ENCODE assay signal across 9 cellular contexts in genomic region chr6:44456070-44456965, GRCh38.
DNase-seq lines count a peak whose midpoint lies in the region; ATAC-seq and TF ChIP-seq lines count a peak whose summit lies in the region.
"Had no signal": no experiment of that assay in that cellular context is flagged by ENCODE, and none has a peak within 500 bp of the region (broad histone marks: within the 10 kb centered on the region; RNA-seq: fewer than 3 reads in every experiment).

No MANE protein-coding gene starts in this region.

- no peaks in the 10 kb centered on the region for H3K79me1 ChIP-seq in trophoblast cell (ENCODE audit: low read length)

- H3K27me3 Mint-ChIP-seq in activated CD8-positive, alpha-beta T cell treated with anti-CD3 and anti-CD28 coated beads for 36 hours: peaks cover 6% of the 10 kb centered on the region

- no peak overlapping the region for H2AK5ac ChIP-seq in trophoblast cell (ENCODE audit: low read length)

- H3K4me3 Mint-ChIP-seq in activated CD8-positive, alpha-beta T cell treated with anti-CD3 and anti-CD28 coated beads for 36 hours: no peak overlapping the region

- peak; percentile 87 for ATAC-seq in activated CD8-positive, alpha-beta T cell treated with anti-CD3 and anti-CD28 coated beads for 36 hours
- no peak for ATAC-seq in HG02610 (IDR thresholded peaks at IDR 0.05; ENCODE audit: unreplicated experiment)

- H3K23ac ChIP-seq in trophoblast cell (ENCODE audit: low read length): no peak overlapping the region

- DNase-seq in DMS79 treated with DMSO at 0.1 percent for 48 hours (lab: John Stamatoyannopoulos, UW): peak; percentile 8
- DNase-seq in DMS79 (lab: John Stamatoyannopoulos, UW): no peak
- peak; percentile 42 to 73 for DNase-seq in NCI-H526 (lab: John Stamatoyannopoulos, UW)
- peak; percentile 46 for DNase-seq in activated CD8-positive, alpha-beta T cell treated with anti-CD3 and anti-CD28 coated beads for 36 hours
- peak; percentile 69 for DNase-seq in fibroblast of the aortic adventitia (ENCODE audit: low read depth)
- peak; percentile 45 to 75 for DNase-seq in trophoblast cell

- H3K27ac ChIP-seq in HEK293 (ENCODE audit: extremely low read depth, low read depth, low read length): no peak overlapping the region; the same call in 1 of the 2 replicates
- H3K27ac ChIP-seq in trophoblast cell (ENCODE audit: low read depth, low read length): no peak overlapping the region
- H3K27ac ChIP-seq: BLaER1 had no signal

- no CpG with 5 or more reads among the region's 16 CpGs for WGBS in trophoblast cell (ENCODE audit: extremely low coverage, insufficient coverage, insufficient read length)

- H4K8ac ChIP-seq in trophoblast cell (ENCODE audit: low read depth, low read length): no peak overlapping the region

- H3K18ac ChIP-seq in trophoblast cell (ENCODE audit: low read length): no peak overlapping the region

- no peak overlapping the region for H2BK120ac ChIP-seq in trophoblast cell (ENCODE audit: insufficient read depth, low read length, poor library complexity)

- peaks cover 1% of the 10 kb centered on the region for H3K4me1 Mint-ChIP-seq in activated CD8-positive, alpha-beta T cell treated with anti-CD3 and anti-CD28 coated beads for 36 hours (ENCODE audit: low read depth)

- TF ChIP-seq CTCF in HEK293 (tag by site-specific recombination; IDR thresholded peaks at IDR 0.05) (peak; percentile 77), fibroblast of the aortic adventitia (IDR thresholded peaks at IDR 0.05; ENCODE audit: insufficient read depth, low read length) (peak; percentile 93)
- TF ChIP-seq CTCF in activated CD8-positive, alpha-beta T cell treated with anti-CD3 and anti-CD28 coated beads for 36 hours (IDR thresholded peaks at IDR 0.05): peak; percentile 85

- intact Hi-C loops in activated CD8-positive, alpha-beta T cell treated with anti-CD3 and anti-CD28 coated beads for 36 hours (cut with micrococcal nuclease): loop anchor here (5.0 kb wide), 1 partner anchor 189 kb away; the partner anchor contains the start of gene NFKBIE

- H3K9me3 Mint-ChIP-seq in activated CD8-positive, alpha-beta T cell treated with anti-CD3 and anti-CD28 coated beads for 36 hours: no peaks in the 10 kb centered on the region

- no peaks in the 10 kb centered on the region for H3K27me3 ChIP-seq in trophoblast cell (ENCODE audit: insufficient read depth, low read length)
- H3K27me3 ChIP-seq: BLaER1 had no signal

- CTCF ChIA-PET in HEK293 (lab: Yijun Ruan, JAX): interaction anchor here (0.5 to 15.0 kb wide), 18 partner anchors 9 to 356 kb away, joined by 3 to 302 read pairs (median 4); no protein-coding TSS in a partner anchor
- CTCF ChIA-PET in activated CD8-positive, alpha-beta T cell treated with anti-CD3 and anti-CD28 coated beads for 36 hours (lab: Charles Lee): interaction anchor here (0.9 to 5.5 kb wide), 15 partner anchors 9 to 187 kb away, joined by 3 to 50 read pairs (median 5); partner anchors contain the start of genes AARS2 and TMEM151B

- H3K27ac Mint-ChIP-seq in activated CD8-positive, alpha-beta T cell treated with anti-CD3 and anti-CD28 coated beads for 36 hours: no peak overlapping the region

- peak overlapping the region; percentile 29 for H3K4me2 ChIP-seq in trophoblast cell (ENCODE audit: low read length)

- no peaks in the 10 kb centered on the region for H3K79me2 ChIP-seq in trophoblast cell (ENCODE audit: control insufficient read depth, insufficient read depth, low read length, poor library complexity)

- H4K91ac ChIP-seq in trophoblast cell (ENCODE audit: low read depth, low read length): no peak overlapping the region

- peak overlapping the region; percentile 24 for H3K4me3 ChIP-seq in HEK293 (ENCODE audit: low read depth, low read length)
- H3K4me3 ChIP-seq in fibroblast of the aortic adventitia (ENCODE audit: low read depth, low read length): peak overlapping the region; percentile 39
- no peak overlapping the region for H3K4me3 ChIP-seq in trophoblast cell (ENCODE audit: low read depth, low read length)
- H3K4me3 ChIP-seq: BLaER1 had no signal

- H3K36me3 ChIP-seq in HEK293 (ENCODE audit: control insufficient read depth in 2 of 2, insufficient read depth in 1 of 2, low read length in 2 of 2) (peaks cover 1 to 11% of the 10 kb centered on the region in 2 experiments), trophoblast cell (ENCODE audit: control insufficient read depth in 1 of 2, insufficient read depth in 2 of 2, low read length in 2 of 2) (peaks cover 3 to 6% of the 10 kb centered on the region in 2 experiments)

- H3K9me3 ChIP-seq in HEK293 (ENCODE audit: control insufficient read depth, insufficient read depth, low read depth, low read length) (no peaks in the 10 kb centered on the region), trophoblast cell (ENCODE audit: insufficient read depth, low read depth, low read length) (peaks cover 5% of the 10 kb centered on the region)
- H3K9me3 ChIP-seq: BLaER1 had no signal

- H3K4ac ChIP-seq in trophoblast cell (ENCODE audit: low read depth, low read length): no peak overlapping the region

- H3K4me1 ChIP-seq in HEK293 (ENCODE audit: control insufficient read depth, insufficient read depth, low read length): peaks cover 12% of the 10 kb centered on the region
- peaks cover 0 to 3% of the 10 kb centered on the region in 2 experiments for H3K4me1 ChIP-seq in trophoblast cell (ENCODE audit: control insufficient read depth in 1 of 2, insufficient read depth in 2 of 2, low read length in 2 of 2)

- H2BK5ac ChIP-seq in trophoblast cell (ENCODE audit: low read depth, low read length, poor library complexity): no peak overlapping the region

- no peak overlapping the region for H2BK12ac ChIP-seq in trophoblast cell (ENCODE audit: low read length)

- H3K36me3 Mint-ChIP-seq in activated CD8-positive, alpha-beta T cell treated with anti-CD3 and anti-CD28 coated beads for 36 hours (ENCODE audit: low read depth): no peaks in the 10 kb centered on the region

- no peak overlapping the region for H3K14ac ChIP-seq in trophoblast cell (ENCODE audit: low read length)

- no peak overlapping the region for H3K9ac ChIP-seq in trophoblast cell (ENCODE audit: low read length)
- H3K9ac ChIP-seq: BLaER1 had no signal

- H4K12ac ChIP-seq in trophoblast cell (ENCODE audit: low read depth, low read length): no peak overlapping the region

- H2AFZ ChIP-seq in trophoblast cell (ENCODE audit: insufficient read depth, low read length, poor library complexity): no peak overlapping the region

- POLR2A ChIA-PET in HEK293 (lab: Yijun Ruan, JAX): interaction anchor here (0.9 to 1.8 kb wide), 3 partner anchors 13 to 69 kb away, joined by 3 to 5 read pairs (median 5); partner anchors contain the start of gene CDC5L
- POLR2A ChIA-PET in activated CD8-positive, alpha-beta T cell treated with anti-CD3 and anti-CD28 coated beads for 36 hours (lab: Charles Lee): no interaction called here

TF ChIP-seq in HEK293, 187 proteins besides CTCF, POLR2A, EP300 and RAD21 (continues in another document):
- TF ChIP-seq KLF1 (tag by site-specific recombination; IDR thresholded peaks at IDR 0.05): peak; percentile 66
- TF ChIP-seq WT1 (tag by site-specific recombination; IDR thresholded peaks at IDR 0.05): no peak
- TF ChIP-seq ZNF239 (tag by site-specific recombination; IDR thresholded peaks at IDR 0.05): no peak
- no peak for TF ChIP-seq ZNF211 (tag by site-specific recombination; IDR thresholded peaks at IDR 0.05; ENCODE audit: low read depth)
- TF ChIP-seq ZNF785 (tag by site-specific recombination; IDR thresholded peaks at IDR 0.05): no peak
- TF ChIP-seq MYNN (tag by site-specific recombination; IDR thresholded peaks at IDR 0.05; ENCODE audit: borderline replicate concordance): no peak
- TF ChIP-seq GLI4 (tag by site-specific recombination; IDR thresholded peaks at IDR 0.05): no peak
- no peak for TF ChIP-seq ZNF768 (tag by site-specific recombination; IDR thresholded peaks at IDR 0.05)
- no peak for TF ChIP-seq BCL11B (tag by site-specific recombination; IDR thresholded peaks at IDR 0.05; ENCODE audit: low read depth)
- TF ChIP-seq ZNF654 (tag by site-specific recombination; IDR thresholded peaks at IDR 0.05; ENCODE audit: low read depth): peak; percentile 92
- peak; percentile 57 for TF ChIP-seq SP7 (tag by site-specific recombination; IDR thresholded peaks at IDR 0.05)
- no peak for TF ChIP-seq ZXDB (tag by site-specific recombination; IDR thresholded peaks at IDR 0.05)
- TF ChIP-seq, protein P1, sequence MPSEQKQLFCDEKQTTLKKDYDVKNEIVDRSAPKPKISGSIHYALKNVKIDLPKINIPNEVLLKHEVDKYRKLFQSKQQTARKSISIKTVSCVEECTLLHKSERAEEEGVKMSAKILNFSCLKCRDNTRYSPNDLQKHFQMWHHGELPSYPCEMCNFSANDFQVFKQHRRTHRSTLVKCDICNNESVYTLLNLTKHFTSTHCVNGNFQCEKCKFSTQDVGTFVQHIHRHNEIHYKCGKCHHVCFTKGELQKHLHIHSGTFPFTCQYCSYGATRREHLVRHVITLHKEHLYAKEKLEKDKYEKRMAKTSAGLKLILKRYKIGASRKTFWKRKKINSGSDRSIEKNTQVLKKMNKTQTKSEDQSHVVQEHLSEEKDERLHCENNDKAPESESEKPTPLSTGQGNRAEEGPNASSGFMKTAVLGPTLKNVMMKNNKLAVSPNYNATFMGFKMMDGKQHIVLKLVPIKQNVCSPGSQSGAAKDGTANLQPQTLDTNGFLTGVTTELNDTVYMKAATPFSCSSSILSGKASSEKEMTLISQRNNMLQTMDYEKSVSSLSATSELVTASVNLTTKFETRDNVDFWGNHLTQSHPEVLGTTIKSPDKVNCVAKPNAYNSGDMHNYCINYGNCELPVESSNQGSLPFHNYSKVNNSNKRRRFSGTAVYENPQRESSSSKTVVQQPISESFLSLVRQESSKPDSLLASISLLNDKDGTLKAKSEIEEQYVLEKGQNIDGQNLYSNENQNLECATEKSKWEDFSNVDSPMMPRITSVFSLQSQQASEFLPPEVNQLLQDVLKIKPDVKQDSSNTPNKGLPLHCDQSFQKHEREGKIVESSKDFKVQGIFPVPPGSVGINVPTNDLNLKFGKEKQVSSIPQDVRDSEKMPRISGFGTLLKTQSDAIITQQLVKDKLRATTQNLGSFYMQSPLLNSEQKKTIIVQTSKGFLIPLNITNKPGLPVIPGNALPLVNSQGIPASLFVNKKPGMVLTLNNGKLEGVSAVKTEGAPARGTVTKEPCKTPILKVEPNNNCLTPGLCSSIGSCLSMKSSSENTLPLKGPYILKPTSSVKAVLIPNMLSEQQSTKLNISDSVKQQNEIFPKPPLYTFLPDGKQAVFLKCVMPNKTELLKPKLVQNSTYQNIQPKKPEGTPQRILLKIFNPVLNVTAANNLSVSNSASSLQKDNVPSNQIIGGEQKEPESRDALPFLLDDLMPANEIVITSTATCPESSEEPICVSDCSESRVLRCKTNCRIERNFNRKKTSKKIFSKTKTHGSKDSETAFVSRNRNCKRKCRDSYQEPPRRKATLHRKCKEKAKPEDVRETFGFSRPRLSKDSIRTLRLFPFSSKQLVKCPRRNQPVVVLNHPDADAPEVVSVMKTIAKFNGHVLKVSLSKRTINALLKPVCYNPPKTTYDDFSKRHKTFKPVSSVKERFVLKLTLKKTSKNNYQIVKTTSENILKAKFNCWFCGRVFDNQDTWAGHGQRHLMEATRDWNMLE (tag by site-specific recombination; conservative IDR thresholded peaks at IDR 0.05; ENCODE audit: low read depth): no peak
- no peak for TF ChIP-seq ZNF596 (tag by site-specific recombination; IDR thresholded peaks at IDR 0.05)
